ENCODE assay signal across 17 cellular contexts in the genomic region with DNA sequence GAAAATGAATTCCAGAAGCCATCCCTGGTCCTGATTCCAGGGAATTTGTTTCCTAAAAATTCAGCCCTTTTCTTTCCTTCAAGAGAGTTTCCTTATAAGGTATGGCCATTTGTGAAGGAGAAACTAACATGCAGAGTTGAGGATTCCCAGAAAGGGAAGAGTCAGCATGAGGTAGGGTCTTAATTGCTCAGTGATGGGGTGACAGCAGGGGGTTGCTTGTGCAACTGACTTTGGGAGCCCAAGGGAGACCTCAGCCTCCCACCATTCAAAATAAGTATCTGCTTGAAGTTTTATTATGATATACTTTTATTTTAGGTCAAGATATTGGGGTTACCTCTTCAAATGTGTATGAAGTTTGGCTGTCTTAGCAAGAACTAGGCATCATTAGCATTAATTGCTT.
"Had no signal": no experiment of that assay in that cellular context is flagged by ENCODE, and none has a peak within 500 bp of the region (broad histone marks: within the 10 kb centered on the region; RNA-seq: fewer than 3 reads in every experiment).

No MANE protein-coding gene starts in this region.

- H3K9me3 ChIP-seq: testis had no signal

- H3K4me1 ChIP-seq: testis, tibial nerve had no signal

- H3K27ac ChIP-seq: foreskin keratinocyte, testis, tibial nerve had no signal

- H3K4me3 ChIP-seq: lung, mucosa of descending colon, testis, tibial nerve had no signal

- H3K27me3 ChIP-seq: foreskin keratinocyte, testis, tibial nerve had no signal

- H3K4me3 Mint-ChIP-seq: central memory CD8-positive, alpha-beta T cell; effector memory CD8-positive, alpha-beta T cell; immature natural killer cell; naive thymus-derived CD8-positive, alpha-beta T cell; stimulated activated naive B cell treated with anti-CD40 and anti-IgM and Interleukin-4, amounts not matched to agents 10 μg/mL and 1 μg/mL and 100 μg/mL, for 72 hours; stimulated activated naive CD8-positive, alpha-beta T cell treated with anti-CD3 and anti-CD28 coated beads, Interleukin-15, amount 100 ng/mL, for 72 hours had no signal

- DNase-seq: effector memory CD8-positive, alpha-beta T cell; foreskin keratinocyte; immature natural killer cell; left cardiac atrium; left ventricle myocardium superior; mucosa of descending colon; naive thymus-derived CD8-positive, alpha-beta T cell; posterior cingulate gyrus; stimulated activated CD4-positive, alpha-beta T cell treated with anti-CD3 and anti-CD28 coated beads, Interleukin-2, amount 100 ng/mL, for 24 hours; stimulated activated CD4-positive, alpha-beta T cell treated with anti-CD3 and anti-CD28 coated beads, Interleukin-4, amount 100 ng/mL, for 4 hours; stimulated activated naive B cell treated with anti-CD40 and anti-IgM and Interleukin-4, amounts not matched to agents 10 μg/mL and 1 μg/mL and 100 μg/mL, for 72 hours; stimulated activated naive CD8-positive, alpha-beta T cell treated with anti-CD3 and anti-CD28 coated beads, Interleukin-15, amount 100 ng/mL, for 72 hours; testis had no signal

- H3K27ac Mint-ChIP-seq: effector memory CD8-positive, alpha-beta T cell; immature natural killer cell; naive thymus-derived CD8-positive, alpha-beta T cell; stimulated activated naive B cell treated with anti-CD40 and anti-IgM and Interleukin-4, amounts not matched to agents 10 μg/mL and 1 μg/mL and 100 μg/mL, for 72 hours; stimulated activated naive CD8-positive, alpha-beta T cell treated with anti-CD3 and anti-CD28 coated beads, Interleukin-15, amount 100 ng/mL, for 72 hours had no signal

- H3K36me3 ChIP-seq: tibial nerve had no signal

- H3K36me3 Mint-ChIP-seq: stimulated activated naive B cell treated with anti-CD40 and anti-IgM and Interleukin-4, amounts not matched to agents 10 μg/mL and 1 μg/mL and 100 μg/mL, for 72 hours had no signal

- H3K27me3 Mint-ChIP-seq: central memory CD8-positive, alpha-beta T cell; effector memory CD8-positive, alpha-beta T cell; stimulated activated naive B cell treated with anti-CD40 and anti-IgM and Interleukin-4, amounts not matched to agents 10 μg/mL and 1 μg/mL and 100 μg/mL, for 72 hours; stimulated activated naive CD8-positive, alpha-beta T cell treated with anti-CD3 and anti-CD28 coated beads, Interleukin-15, amount 100 ng/mL, for 72 hours had no signal

- H3K4me1 Mint-ChIP-seq: central memory CD8-positive, alpha-beta T cell; immature natural killer cell; naive thymus-derived CD8-positive, alpha-beta T cell; stimulated activated naive B cell treated with anti-CD40 and anti-IgM and Interleukin-4, amounts not matched to agents 10 μg/mL and 1 μg/mL and 100 μg/mL, for 72 hours; stimulated activated naive CD8-positive, alpha-beta T cell treated with anti-CD3 and anti-CD28 coated beads, Interleukin-15, amount 100 ng/mL, for 72 hours had no signal

- ATAC-seq: effector memory CD8-positive, alpha-beta T cell; left ventricle myocardium superior; mucosa of descending colon; naive thymus-derived CD8-positive, alpha-beta T cell; sciatic nerve; stimulated activated naive B cell treated with anti-CD40 and anti-IgM and Interleukin-4, amounts not matched to agents 10 μg/mL and 1 μg/mL and 100 μg/mL, for 72 hours; stimulated activated naive CD8-positive, alpha-beta T cell treated with anti-CD3 and anti-CD28 coated beads, Interleukin-15, amount 100 ng/mL, for 72 hours had no signal
